In genomic region chr5:127367912-127368468, GRCh38 we compare ENCODE assay signal across 15 cellular contexts.
"Had no signal": no experiment of that assay in that cellular context is flagged by ENCODE, and none has a peak within 500 bp of the region (broad histone marks: within the 10 kb centered on the region; RNA-seq: fewer than 3 reads in every experiment).

No MANE protein-coding gene starts in this region.

- DNase-seq: activated CD4-positive, alpha-beta T cell treated with anti-CD3 and anti-CD28 coated beads, Interleukin-2, amount 50 U/mL, for 4 hours; activated gamma-delta T cell treated with Interleukin-2 at 50 U/mL for 16 hours; adrenal gland; effector memory CD4-positive, alpha-beta T cell; foreskin fibroblast; mesendoderm; natural killer cell; stimulated activated CD4-positive, alpha-beta T cell treated with anti-CD3 and anti-CD28 coated beads, Interleukin-4, amount 100 ng/mL, for 24 hours; testis had no signal

- H3K27me3 ChIP-seq: adrenal gland, cardiac muscle cell, neutrophil, testis had no signal

- H2AFZ ChIP-seq: parathyroid adenoma had no signal

- H3K27ac ChIP-seq: adrenal gland, cardiac muscle cell, neutrophil, parathyroid adenoma, testis had no signal

- H3K9me3 ChIP-seq: adrenal gland, neutrophil, testis had no signal

- H3K79me2 ChIP-seq: parathyroid adenoma had no signal

- H3K36me3 ChIP-seq: adrenal gland, cardiac muscle cell, neutrophil had no signal

- H3K4me1 ChIP-seq: adrenal gland, parathyroid adenoma had no signal

- H3K4me3 ChIP-seq: adrenal gland, cardiac muscle cell, testis had no signal

- ATAC-seq: activated naive CD4-positive, alpha-beta T cell treated with anti-CD3 and anti-CD28 coated beads, Interleukin-2, amount 50 U/mL, for 72 hours; sciatic nerve; stimulated activated memory B cell treated with anti-CD40 and anti-IgM and Interleukin-4, amounts not matched to agents 10 μg/mL and 1 μg/mL and 100 μg/mL, for 72 hours had no signal

- H3K9ac ChIP-seq: parathyroid adenoma had no signal
